Comparison of ENCODE assay signal across 10 cellular contexts in the genomic region with DNA sequence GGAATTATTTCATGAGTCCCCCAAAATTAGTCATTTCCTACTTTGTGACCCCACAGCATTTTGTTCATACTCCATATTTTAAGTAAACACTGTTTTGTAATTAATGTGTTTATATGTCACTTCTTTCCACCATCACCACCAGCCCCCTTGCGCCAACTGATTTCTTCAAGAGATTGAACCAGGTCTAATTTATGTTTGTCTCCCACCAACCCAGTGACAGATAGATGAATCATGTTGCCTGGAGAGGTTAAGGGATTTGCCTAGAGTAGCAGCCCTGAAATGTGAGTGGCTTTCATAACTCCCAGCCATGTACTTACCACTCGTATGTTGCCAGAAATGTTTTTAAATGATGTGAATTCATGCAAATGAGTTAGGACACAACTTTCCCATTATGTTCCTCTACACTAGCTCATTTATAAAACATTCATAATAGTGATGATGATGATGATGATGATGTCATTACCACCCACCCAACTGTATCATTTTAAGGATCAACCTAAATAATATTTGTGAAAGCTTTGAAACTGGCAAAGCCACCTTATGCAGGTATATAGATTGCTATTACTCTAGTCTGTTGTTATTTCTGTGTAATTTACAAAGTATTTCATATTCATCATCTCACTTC.
DNase-seq lines count a peak whose midpoint lies in the region; FAIRE-seq and TF ChIP-seq lines count a peak whose summit lies in the region.
"Had no signal": no experiment of that assay in that cellular context is flagged by ENCODE, and none has a peak within 500 bp of the region (broad histone marks: within the 10 kb centered on the region; RNA-seq: fewer than 3 reads in every experiment).

No MANE protein-coding gene starts in this region.

- POLR2A ChIA-PET in H1 (lab: Charles Lee; ENCODE audit: partially characterized antibody), result no interaction called here

- peaks cover 73% of the 10 kb centered on the region for H3K4me1 Mint-ChIP-seq in activated T-cell treated with anti-CD3 and anti-CD28 coated beads, Interleukin-2, amount 50 U/mL, for 24 hours (ENCODE audit: low read depth)

- no peaks in the 10 kb centered on the region for H3K23me2 ChIP-seq in H1 (ENCODE audit: low read depth, low read length)

- FAIRE-seq in H1 (lab: Jason Lieb, UNC), result no peak

- no peak for TF ChIP-seq EP300 in H1 (IDR thresholded peaks at IDR 0.05; ENCODE audit: borderline replicate concordance in 1 of 2, low read depth in 2 of 2, low read length in 2 of 2)

- no peak overlapping the region for H3K23ac ChIP-seq in H1 (ENCODE audit: insufficient read length)

- H4K20me1 ChIP-seq in H1 (replicated peaks in 1 of 2; ENCODE audit: control insufficient read depth in 1 of 2, insufficient read depth in 2 of 2, low read length in 2 of 2), result no peaks in the 10 kb centered on the region

- no peak overlapping the region; the same call in 1 of the 2 replicates for H2BK5ac ChIP-seq in H1 (ENCODE audit: low read depth, low read length)

- H4K5ac ChIP-seq in H1 (ENCODE audit: insufficient read length, low read depth, low read length), result peak overlapping the region; percentile 9

- CTCF ChIA-PET in H1 (lab: Charles Lee; ENCODE audit: partially characterized antibody), result interaction anchor here (1.1 to 2.3 kb wide), 2 partner anchors 68 to 102 kb away, joined by 3 to 6 read pairs; no protein-coding TSS in a partner anchor

- no peak overlapping the region for H3K56ac ChIP-seq in H1 (replicated peaks; ENCODE audit: insufficient read length, low read depth, low read length)

- in situ Hi-C loops in GM13977 (cut with MboI; ENCODE audit: low pct_unique_long_range_greater_than_20kb, low sequenced_read_pairs, unreplicated experiment), result no loop called here

- H3K4me3 Mint-ChIP-seq in activated T-cell treated with anti-CD3 and anti-CD28 coated beads, Interleukin-2, amount 50 U/mL, for 24 hours, result no peak overlapping the region
- H3K4me3 Mint-ChIP-seq: B cell had no signal

- H3K27me3 ChIP-seq in H1 (replicated peaks in 1 of 4; ENCODE audit: control insufficient read depth in 3 of 4, extremely low read depth in 1 of 4, insufficient read depth in 3 of 4, low read length in 3 of 4), result no peaks in the 10 kb centered on the region
- no peaks in the 10 kb centered on the region for H3K27me3 ChIP-seq in skeletal muscle satellite cell (ENCODE audit: control insufficient read depth, insufficient read depth, low read length)

- H3K4ac ChIP-seq in H1 (replicated peaks; ENCODE audit: insufficient read length, low read depth, low read length), result no peak overlapping the region

- H3K4me3 ChIP-seq in H1 (ENCODE audit: extremely low read depth in 1 of 4, insufficient read depth in 2 of 4, low read depth in 3 of 4, low read length in 4 of 4), result no peak overlapping the region
- H3K4me3 ChIP-seq in skeletal muscle satellite cell (ENCODE audit: low read length), result no peak overlapping the region

- H3K4me1 ChIP-seq in H1 (replicated peaks in 1 of 4; ENCODE audit: control insufficient read depth in 3 of 4, insufficient read depth in 4 of 4, low read length in 3 of 4) (peaks cover 11 to 37% (median 31%) of the 10 kb centered on the region in 4 experiments; a peak in 6 of 7 replicates), skeletal muscle satellite cell (ENCODE audit: control insufficient read depth, insufficient read depth, low read length) (peaks cover 76% of the 10 kb centered on the region)

- peak overlapping the region; percentile 62 for H2BK12ac ChIP-seq in H1 (ENCODE audit: low read depth, low read length)

- no peaks in the 10 kb centered on the region for H3K36me3 ChIP-seq in H1 (ENCODE audit: control insufficient read depth in 2 of 4, insufficient read depth in 4 of 4, low read length in 3 of 4)
- no peaks in the 10 kb centered on the region for H3K36me3 ChIP-seq in skeletal muscle satellite cell (ENCODE audit: insufficient read depth, low read length)

- H3K9me3 Mint-ChIP-seq in activated T-cell treated with anti-CD3 and anti-CD28 coated beads, Interleukin-2, amount 50 U/mL, for 24 hours, result no peaks in the 10 kb centered on the region

- TF ChIP-seq POLR2A in H1 (IDR thresholded peaks at IDR 0.05; ENCODE audit: control extremely low read depth in 1 of 2, low read depth in 2 of 2, low read length in 2 of 2), result no peak

- no peak overlapping the region for H4K8ac ChIP-seq in H1 (ENCODE audit: extremely low read depth, insufficient read depth, low read length)

- peaks cover 2% of the 10 kb centered on the region; the same call in 1 of the 2 replicates for H3K79me1 ChIP-seq in H1 (ENCODE audit: low read depth, low read length)

- H4K91ac ChIP-seq in H1 (replicated peaks; ENCODE audit: insufficient read length, low read length), result no peak overlapping the region

- H3K27me3 Mint-ChIP-seq in activated T-cell treated with anti-CD3 and anti-CD28 coated beads, Interleukin-2, amount 50 U/mL, for 24 hours, result no peaks in the 10 kb centered on the region
- H3K27me3 Mint-ChIP-seq: B cell had no signal

- peak overlapping the region; percentile 79 for H3K27ac Mint-ChIP-seq in activated T-cell treated with anti-CD3 and anti-CD28 coated beads, Interleukin-2, amount 50 U/mL, for 24 hours
- H3K27ac Mint-ChIP-seq: B cell had no signal

- H2BK120ac ChIP-seq in H1 (replicated peaks; ENCODE audit: low read depth, low read length), result peak overlapping the region; percentile 21

- H3K9me3 ChIP-seq in H1 (ENCODE audit: insufficient read depth in 2 of 2, low read depth in 1 of 2, low read length in 1 of 2), result no peaks in the 10 kb centered on the region
- no peaks in the 10 kb centered on the region for H3K9me3 ChIP-seq in skeletal muscle satellite cell (replicated peaks; ENCODE audit: low read length)

- H3K9ac ChIP-seq in H1 (replicated peaks in 1 of 4; ENCODE audit: extremely low read depth in 1 of 4, low read depth in 3 of 4, low read length in 3 of 4) (no peak overlapping the region), skeletal muscle satellite cell (ENCODE audit: low read depth, low read length) (peak overlapping the region; percentile 9)

- WGBS in H1 (ENCODE audit: extremely low coverage in 1 of 2, insufficient coverage in 1 of 2, insufficient read length in 1 of 2, insufficient replicate concordance in 2 of 2, low coverage in 1 of 2, low lambda C conversion rate in 2 of 2, missing lambda C conversion rate in 1 of 2), 2 experiments, result 93% methylated on average over 2 of the region's 2 CpGs; no CpG with 5 or more reads in 1 of the 2 experiments

- peaks cover 0 to 45% of the 10 kb centered on the region in 2 experiments; a peak in 3 of 4 replicates for H3K79me2 ChIP-seq in H1 (ENCODE audit: control insufficient read depth in 1 of 2, insufficient read depth in 2 of 2, low read length in 2 of 2)

- no peak overlapping the region for H3K18ac ChIP-seq in H1 (ENCODE audit: extremely low read depth, low read length)

- H3K4me2 ChIP-seq in H1 (ENCODE audit: insufficient read depth in 1 of 2, low read depth in 2 of 2, low read length in 2 of 2) (no peak overlapping the region), skeletal muscle satellite cell (ENCODE audit: low read length) (peak overlapping the region; percentile 5)

- no peak for TF ChIP-seq RAD21 in H1 (IDR thresholded peaks at IDR 0.05 in 1 of 2, conservative IDR thresholded peaks at IDR 0.05 in 1 of 2; ENCODE audit: low read depth in 2 of 2, low read length in 2 of 2)

- no peak overlapping the region for H2AFZ ChIP-seq in H1 (ENCODE audit: low read length)

- H2BK20ac ChIP-seq in H1 (ENCODE audit: low read length), result no peak overlapping the region

- TF ChIP-seq CTCF in H1 (IDR thresholded peaks at IDR 0.05; ENCODE audit: control extremely low read depth in 1 of 3, insufficient read depth in 1 of 3, low read depth in 1 of 3, low read length in 3 of 3) (no peak), GM13977 (IDR thresholded peaks at IDR 0.05; ENCODE audit: extremely low read depth, insufficient read depth, missing control alignments) (no peak)

- H3K27ac ChIP-seq in H1 (ENCODE audit: low read depth, low read length), result no peak overlapping the region

- peaks cover 60% of the 10 kb centered on the region for H3K36me3 Mint-ChIP-seq in activated T-cell treated with anti-CD3 and anti-CD28 coated beads, Interleukin-2, amount 50 U/mL, for 24 hours (ENCODE audit: low read depth)

- DNase-seq in activated T-cell treated with anti-CD3 and anti-CD28 coated beads, Interleukin-2, amount 50 U/mL, for 24 hours, result no peak
- no peak for DNase-seq in activated T-cell treated with anti-CD3 and anti-CD28 coated beads for 4 hours
- DNase-seq in NCI-H460 (ENCODE audit: extremely low read depth, low read depth), result peak; percentile 21
- no peak for DNase-seq in H1 (ENCODE audit: low read depth in 1 of 2, low spot score in 2 of 2)
- DNase-seq in SKM-1 (lab: John Stamatoyannopoulos, UW; ENCODE audit: unreplicated experiment), result no peak
- no peak for DNase-seq in GM13977 (ENCODE audit: low spot score)
- no peak for DNase-seq in NOMO-1 treated with DMSO at 0.1 percent for 48 hours (lab: John Stamatoyannopoulos, UW; ENCODE audit: unreplicated experiment)
- DNase-seq: NCI-H2081 had no signal

- no peak overlapping the region for H3K14ac ChIP-seq in H1 (ENCODE audit: insufficient read length)

- 0 out of 2 replicates have a peak overlapping the region, but pooled peaks have one; percentile 42 for H2AK5ac ChIP-seq in H1 (ENCODE audit: low read depth, low read length)

- no peak overlapping the region for H2BK15ac ChIP-seq in H1 (ENCODE audit: low read length)

TF ChIP-seq in H1, 55 proteins besides CTCF, POLR2A, EP300 and RAD21 (continues in another document):
- TF ChIP-seq TEAD4 (IDR thresholded peaks at IDR 0.05; ENCODE audit: low read depth, low read length) (no peak), GABPA (IDR thresholded peaks at IDR 0.05; ENCODE audit: borderline replicate concordance, insufficient read depth, low read length) (no peak), HDAC6 (IDR thresholded peaks at IDR 0.05; ENCODE audit: low read depth, low read length) (no peak), SIX5 (IDR thresholded peaks at IDR 0.05; ENCODE audit: low read depth, low read length) (no peak), GTF2F1 (IDR thresholded peaks at IDR 0.05; ENCODE audit: borderline replicate concordance, low read depth, low read length) (no peak)
- TF ChIP-seq, protein P1, sequence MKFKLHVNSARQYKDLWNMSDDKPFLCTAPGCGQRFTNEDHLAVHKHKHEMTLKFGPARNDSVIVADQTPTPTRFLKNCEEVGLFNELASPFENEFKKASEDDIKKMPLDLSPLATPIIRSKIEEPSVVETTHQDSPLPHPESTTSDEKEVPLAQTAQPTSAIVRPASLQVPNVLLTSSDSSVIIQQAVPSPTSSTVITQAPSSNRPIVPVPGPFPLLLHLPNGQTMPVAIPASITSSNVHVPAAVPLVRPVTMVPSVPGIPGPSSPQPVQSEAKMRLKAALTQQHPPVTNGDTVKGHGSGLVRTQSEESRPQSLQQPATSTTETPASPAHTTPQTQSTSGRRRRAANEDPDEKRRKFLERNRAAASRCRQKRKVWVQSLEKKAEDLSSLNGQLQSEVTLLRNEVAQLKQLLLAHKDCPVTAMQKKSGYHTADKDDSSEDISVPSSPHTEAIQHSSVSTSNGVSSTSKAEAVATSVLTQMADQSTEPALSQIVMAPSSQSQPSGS (IDR thresholded peaks at IDR 0.05; ENCODE audit: low read length), result no peak
